ENCODE assay signal across 2 cellular contexts in the genomic region with DNA sequence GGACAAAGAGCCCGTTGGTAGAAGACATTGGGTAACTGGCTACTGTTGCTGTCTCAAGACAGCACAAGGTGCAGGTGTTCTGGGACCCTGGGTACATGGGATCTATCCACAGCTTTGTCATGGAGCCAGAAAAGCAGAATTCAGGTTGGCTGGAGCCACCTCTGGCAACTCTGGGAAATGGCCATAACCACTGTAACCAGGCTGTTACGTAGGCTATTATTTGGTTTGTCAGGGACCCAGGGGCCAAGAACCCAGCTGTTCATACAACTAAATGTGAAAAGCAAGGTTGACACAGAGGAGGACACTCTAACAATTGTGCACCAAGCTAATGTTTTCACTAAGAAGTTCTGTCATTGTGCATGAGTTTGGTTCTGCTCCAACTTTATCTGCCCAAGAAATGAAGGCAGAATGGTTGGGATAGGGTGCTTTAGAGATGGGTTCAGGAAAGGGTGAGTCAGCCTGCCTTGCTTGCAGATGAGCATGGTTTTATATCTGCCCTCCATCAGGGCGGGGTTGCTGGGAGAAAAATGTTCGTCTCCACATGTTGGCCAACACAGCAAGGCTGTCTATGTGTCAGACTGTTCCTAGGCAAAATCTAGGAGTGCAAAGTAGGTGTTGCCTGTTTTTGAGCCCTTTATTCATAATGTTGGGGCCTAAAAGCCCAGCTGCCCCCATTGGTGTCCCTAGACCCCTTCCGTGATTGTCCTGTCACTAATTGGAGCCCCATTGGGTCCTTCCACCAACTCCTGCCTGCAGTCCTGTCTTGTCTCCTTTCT.
TF ChIP-seq lines count a peak whose summit lies in the region.

No MANE protein-coding gene starts in this region.

TF ChIP-seq in SK-N-SH, 30 proteins besides CTCF, POLR2A, EP300 and RAD21:
- 0 out of 2 replicates have a peak, but pooled peaks have one; percentile 17 for TF ChIP-seq TCF12 (IDR thresholded peaks at IDR 0.05)
- TF ChIP-seq YY1 (IDR thresholded peaks at IDR 0.05; ENCODE audit: low read depth): no peak

TF ChIP-seq in SK-N-SH treated with all-trans-retinoic acid at 6 μM for 48 hours, 23 proteins besides CTCF, POLR2A, EP300 and RAD21:
- TF ChIP-seq ARNTL (CRISPR knock-in tag; IDR thresholded peaks at IDR 0.05; ENCODE audit: borderline replicate concordance, low read depth): no peak
- TF ChIP-seq ZNF8 (CRISPR knock-in tag; IDR thresholded peaks at IDR 0.05): no peak
- TF ChIP-seq ISL1 (CRISPR knock-in tag; IDR thresholded peaks at IDR 0.05): no peak
- TF ChIP-seq ESRRG (CRISPR knock-in tag; IDR thresholded peaks at IDR 0.05): no peak
- no peak for TF ChIP-seq PPARA (CRISPR knock-in tag; IDR thresholded peaks at IDR 0.05; ENCODE audit: borderline replicate concordance)
- TF ChIP-seq ZFP30 (CRISPR knock-in tag; IDR thresholded peaks at IDR 0.05): no peak
- no peak for TF ChIP-seq SNAI2 (CRISPR knock-in tag; IDR thresholded peaks at IDR 0.05)
- no peak for TF ChIP-seq ZNF565 (CRISPR knock-in tag; conservative IDR thresholded peaks at IDR 0.05; ENCODE audit: low read depth)
